Comparison of ENCODE assay signal across 22 cellular contexts in the genomic region with DNA sequence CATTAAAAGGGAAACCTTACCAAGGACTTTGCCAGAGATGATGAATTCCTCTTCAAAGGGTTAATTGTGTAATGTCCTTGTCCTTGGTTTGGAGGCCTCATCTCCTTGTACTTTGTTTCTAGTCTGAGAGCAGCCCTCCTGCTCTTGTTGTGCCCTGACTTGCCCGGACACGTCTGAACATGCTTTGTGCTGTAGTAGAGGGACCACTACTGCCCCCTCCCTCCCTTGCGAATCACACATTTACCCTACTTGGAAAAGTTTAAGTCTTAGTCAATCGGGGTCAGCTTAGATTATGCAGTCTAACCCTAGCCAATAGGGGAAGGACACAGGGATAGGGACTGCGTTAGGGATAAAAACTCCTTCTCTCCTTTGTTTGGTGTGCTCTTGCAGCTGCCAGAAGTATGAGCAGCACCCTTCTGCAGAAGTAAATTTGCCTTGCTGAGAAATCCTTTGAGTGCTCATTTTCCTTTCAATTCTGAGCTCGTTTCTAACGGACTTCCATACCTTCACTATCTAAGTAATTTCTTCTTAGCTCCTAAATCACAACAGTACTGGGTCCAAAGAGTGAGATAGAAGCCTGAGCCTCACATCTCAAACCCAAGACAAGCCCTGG. TPM values are rescaled to one million over a fixed set of nuclear protein-coding genes. Genes with fewer than 3 reads are reported as not detected.
"Had no signal": no experiment of that assay in that cellular context is flagged by ENCODE, and none has a peak within 500 bp of the region (broad histone marks: within the 10 kb centered on the region; RNA-seq: fewer than 3 reads in every experiment).

No MANE protein-coding gene starts in this region.

- H3K4me2 ChIP-seq: hepatocyte had no signal

- H3K27ac Mint-ChIP-seq: naive thymus-derived CD4-positive, alpha-beta T cell; nephron progenitor cell; type B pancreatic cell had no signal

- DNase-seq: effector CD4-positive, alpha-beta T cell; foreskin melanocyte; head of caudate nucleus; kidney glomerular epithelial cell; naive thymus-derived CD4-positive, alpha-beta T cell; nephron progenitor cell; posterior cingulate gyrus; small intestine; stimulated activated CD4-positive, alpha-beta T cell treated with anti-CD3 and anti-CD28 coated beads, Interleukin-2, amount 100 ng/mL, for 48 hours; stimulated activated naive CD4-positive, alpha-beta T cell treated with Interleukin-2 at 50 U/mL for 16 hours had no signal

- H3K9me3 ChIP-seq: neutrophil had no signal

- H3K4me3 ChIP-seq: coronary artery, hepatocyte, right atrium auricular region had no signal

- ATAC-seq: naive thymus-derived CD4-positive, alpha-beta T cell had no signal

- H3K79me2 ChIP-seq: hepatocyte had no signal

- H3K36me3 ChIP-seq: neutrophil, right atrium auricular region had no signal

- H3K27ac ChIP-seq: coronary artery, hepatocyte, neutrophil, right atrium auricular region had no signal

- H3K27me3 Mint-ChIP-seq: type B pancreatic cell had no signal

- H3K4me3 Mint-ChIP-seq: naive thymus-derived CD4-positive, alpha-beta T cell; nephron progenitor cell; type B pancreatic cell had no signal

- H2AFZ ChIP-seq: hepatocyte had no signal

- H3K27me3 ChIP-seq: hepatocyte, neutrophil, right atrium auricular region had no signal

- H3K36me3 Mint-ChIP-seq: type B pancreatic cell had no signal

- FAIRE-seq: small intestine, urothelium cell line had no signal

RNA-seq across cellular contexts. Expression of gene CLEC3A, which starts 26.4 kb away (rescaled TPM):
- total RNA-seq: dermis microvascular lymphatic vessel endothelial cell; liver; lung microvascular endothelial cell; mesenteric fat pad; mononuclear cell; naive thymus-derived CD4-positive, alpha-beta T cell; osteocyte; right atrium auricular region had no signal
- polyA plus RNA-seq: liver; naive thymus-derived CD4-positive, alpha-beta T cell had no signal
